Comparison of ENCODE assay signal across 8 cellular contexts in the genomic region with DNA sequence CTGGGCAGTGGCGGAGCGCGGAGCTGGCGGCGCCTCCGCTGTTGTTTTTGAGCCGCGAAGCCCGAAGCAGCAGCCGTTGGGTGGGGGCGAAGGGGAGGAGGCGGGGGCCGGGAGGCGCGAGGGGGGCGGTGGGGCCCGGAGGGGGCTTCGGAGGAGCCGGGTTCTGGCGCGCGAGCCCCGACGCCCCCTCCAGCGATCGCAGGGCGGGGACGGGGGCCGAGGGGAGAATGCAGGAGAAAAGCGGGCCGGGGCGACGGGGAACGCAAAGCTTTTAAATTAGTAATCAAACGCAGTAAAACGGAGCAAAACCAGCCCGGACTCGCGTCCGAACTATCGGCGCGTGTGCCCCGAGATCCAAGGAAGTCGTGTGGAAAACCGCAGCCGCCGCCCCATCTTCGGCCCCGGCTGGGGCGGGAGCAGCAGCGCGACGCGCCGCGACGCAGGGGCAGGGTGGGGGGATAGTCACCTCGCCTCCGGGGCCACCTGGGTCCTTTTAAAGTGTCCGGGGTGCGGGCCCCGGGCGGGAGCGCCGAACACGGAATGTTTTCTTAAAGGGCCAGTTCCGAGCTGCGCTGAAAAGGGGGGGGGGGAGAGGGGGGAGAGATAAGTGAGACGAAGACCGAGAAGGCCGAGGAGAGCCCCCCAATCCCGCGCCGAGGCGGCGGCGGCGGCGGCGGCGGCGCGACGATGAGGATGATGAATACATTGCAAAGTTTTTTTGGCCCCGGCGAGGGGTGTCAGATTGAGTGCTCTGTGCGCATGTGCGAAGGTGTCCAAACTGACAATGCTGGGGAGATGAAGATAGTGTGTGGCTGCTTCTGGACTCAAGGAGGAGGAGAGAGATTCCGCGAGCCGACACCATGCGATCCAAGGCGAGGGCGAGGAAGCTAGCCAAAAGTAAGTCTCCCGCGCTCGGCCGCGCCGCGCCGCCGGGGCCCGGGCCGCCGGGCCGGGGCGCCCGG. TPM values are rescaled to one million over a fixed set of nuclear protein-coding genes. Genes with fewer than 3 reads are reported as not detected.
A peak's percentile ranks its signal among the peaks of the same experiment; 100 is the strongest.
DNase-seq lines count a peak whose midpoint lies in the region; ATAC-seq and TF ChIP-seq lines count a peak whose summit lies in the region.

TSS of gene PRDM16 (plus strand) at position 804 of the 962 bp plus-strand sequence. CDS start at position 861, 57 bp downstream.

- no peaks in the 10 kb centered on the region for H3K36me3 ChIP-seq in PC-9 (ENCODE audit: low read depth)

- H3K4me1 ChIP-seq in PC-9 (replicated peaks; ENCODE audit: insufficient read depth): no peaks in the 10 kb centered on the region

- H4K20me1 ChIP-seq in PC-9 (ENCODE audit: insufficient read depth): no peaks in the 10 kb centered on the region

- H3F3A ChIP-seq in PC-9 (ENCODE audit: insufficient read depth, low read depth): no peaks in the 10 kb centered on the region

- H3K4me3 ChIP-seq in PC-9: no peak within 1 kb of the TSS

- H3K36me3 Mint-ChIP-seq in activated CD8-positive, alpha-beta memory T cell treated with anti-CD3 and anti-CD28 coated beads, Interleukin-2, amount 10 ng/mL, durations not matched to agents 7 days and 5 days: peaks cover 2% of the 10 kb centered on the region

- H3K27me3 ChIP-seq in PC-9 (ENCODE audit: insufficient read depth, low read depth): peaks cover 19% of the 10 kb centered on the region; the same call in 1 of the 2 replicates

- H3K27ac ChIP-seq in PC-9: no peak within 1 kb of the TSS

- intact Hi-C loops in left cardiac atrium (cut with DNase I): loop anchor here in 1 of 2 donors (10.0 kb wide), 1 partner anchor 336 kb away; no protein-coding TSS in a partner anchor
- intact Hi-C loops in PC-9 (cut with micrococcal nuclease; ENCODE audit: unreplicated experiment): no loop called here

- no peaks in the 10 kb centered on the region for H3K9me2 ChIP-seq in PC-9 (ENCODE audit: insufficient read depth)

- peaks cover 36% of the 10 kb centered on the region for H3K27me3 Mint-ChIP-seq in activated CD8-positive, alpha-beta memory T cell treated with anti-CD3 and anti-CD28 coated beads, Interleukin-2, amount 10 ng/mL, durations not matched to agents 7 days and 5 days

- no peak for ATAC-seq in activated CD8-positive, alpha-beta memory T cell treated with anti-CD3 and anti-CD28 coated beads, Interleukin-2, amount 10 ng/mL, durations not matched to agents 7 days and 5 days
- ATAC-seq in left cardiac atrium: no peak
- ATAC-seq in HG03108 (IDR thresholded peaks at IDR 0.05; ENCODE audit: unreplicated experiment): no peak

- CTCF ChIA-PET in activated CD8-positive, alpha-beta memory T cell treated with anti-CD3 and anti-CD28 coated beads, Interleukin-2, amount 10 ng/mL, durations not matched to agents 7 days and 5 days (lab: Charles Lee): no interaction called here
- CTCF ChIA-PET in PC-9 (lab: Charles Lee): no interaction called here

- H3K79me2 ChIP-seq in PC-9 (ENCODE audit: low read depth): no peaks in the 10 kb centered on the region

- no peak within 1 kb of the TSS for H3K27ac Mint-ChIP-seq in activated CD8-positive, alpha-beta memory T cell treated with anti-CD3 and anti-CD28 coated beads, Interleukin-2, amount 10 ng/mL, durations not matched to agents 7 days and 5 days

- POLR2A ChIA-PET in PC-9 (lab: Charles Lee; ENCODE audit: unreplicated experiment): no interaction called here

- no peak for DNase-seq in activated CD8-positive, alpha-beta memory T cell treated with anti-CD3 and anti-CD28 coated beads, Interleukin-2, amount 10 ng/mL, durations not matched to agents 7 days and 5 days
- DNase-seq in activated CD8-positive, alpha-beta memory T cell treated with anti-CD3 and anti-CD28 coated beads, Interleukin-2, amount 50 U/mL, for 4 hours: no peak
- peak; percentile 39 for DNase-seq in activated naive CD4-positive, alpha-beta T cell treated with anti-CD3 and anti-CD28 coated beads, Interleukin-2, amount 50 U/mL, for 16 hours
- DNase-seq in left cardiac atrium (peak; percentile 34), retina (peak; percentile 57), PC-9 (no peak), NCI-H526 (lab: John Stamatoyannopoulos, UW) (no peak)

- peak within 1 kb of the TSS; percentile 55 for H3K4me3 Mint-ChIP-seq in activated CD8-positive, alpha-beta memory T cell treated with anti-CD3 and anti-CD28 coated beads, Interleukin-2, amount 10 ng/mL, durations not matched to agents 7 days and 5 days

- H3K9me3 Mint-ChIP-seq in activated CD8-positive, alpha-beta memory T cell treated with anti-CD3 and anti-CD28 coated beads, Interleukin-2, amount 10 ng/mL, durations not matched to agents 7 days and 5 days (ENCODE audit: low read depth): no peaks in the 10 kb centered on the region

- no peak within 1 kb of the TSS for H3K4me2 ChIP-seq in PC-9

- H2AFZ ChIP-seq in PC-9: no peak within 1 kb of the TSS

- TF ChIP-seq CTCF in PC-9 (conservative IDR thresholded peaks at IDR 0.05): no peak

- H3K4me1 Mint-ChIP-seq in activated CD8-positive, alpha-beta memory T cell treated with anti-CD3 and anti-CD28 coated beads, Interleukin-2, amount 10 ng/mL, durations not matched to agents 7 days and 5 days: peaks cover 2% of the 10 kb centered on the region

- H3K9me3 ChIP-seq in PC-9 (ENCODE audit: insufficient read depth, low read depth): no peaks in the 10 kb centered on the region

- no TSS peak for BruUV-seq in PC-9 (replicated peaks; lab: Mats Ljungman, UMichigan)

RNA-seq across cellular contexts. Expression of gene PRDM16, which starts in this region (rescaled TPM):
- not detected for total RNA-seq in activated CD8-positive, alpha-beta memory T cell treated with anti-CD3 and anti-CD28 coated beads, Interleukin-2, amount 10 ng/mL, durations not matched to agents 7 days and 5 days
- total RNA-seq in left cardiac atrium: 1 to 10 TPM in 1 of 2 donors, under 1 TPM in 1; 0.99 to 1.2 TPM
- not detected in 2 replicates for total RNA-seq in PC-9 (2021)

Comparison
In these comparisons a context has a peak if more than half of its experiments do, and no peak if none do; other contexts are left out.
1. DNase-seq: peak in activated naive CD4-positive, alpha-beta T cell treated with anti-CD3 and anti-CD28 coated beads, Interleukin-2, amount 50 U/mL, for 16 hours (single experiment), left cardiac atrium (single experiment) and retina (single experiment); none in activated CD8-positive, alpha-beta memory T cell treated with anti-CD3 and anti-CD28 coated beads, Interleukin-2, amount 10 ng/mL, durations not matched to agents 7 days and 5 days (single experiment), activated CD8-positive, alpha-beta memory T cell treated with anti-CD3 and anti-CD28 coated beads, Interleukin-2, amount 50 U/mL, for 4 hours (single experiment), PC-9 (0 of 2) and NCI-H526 (0 of 2).